17 cellular contexts compared by ENCODE assay signal in genomic region chr3:42529463-42529862, GRCh38. TPM values are rescaled to one million over a fixed set of nuclear protein-coding genes. Genes with fewer than 3 reads are reported as not detected.
DNase-seq lines count a peak whose midpoint lies in the region; ATAC-seq and TF ChIP-seq lines count a peak whose summit lies in the region.
"Had no signal": no experiment of that assay in that cellular context is flagged by ENCODE, and none has a peak within 500 bp of the region (broad histone marks: within the 10 kb centered on the region; RNA-seq: fewer than 3 reads in every experiment).

No MANE protein-coding gene starts in this region.

- H3K27ac Mint-ChIP-seq in activated CD4-positive, alpha-beta T cell treated with anti-CD3 and anti-CD28 coated beads, Interleukin-2, amount 10 ng/mL, durations not matched to agents 7 days and 5 days: peak overlapping the region; percentile 85

- H3K27me3 ChIP-seq in lower lobe of right lung (ENCODE audit: low read depth) (no peaks in the 10 kb centered on the region), ovary (no peaks in the 10 kb centered on the region)
- H3K27me3 ChIP-seq: dorsolateral prefrontal cortex, esophagus squamous epithelium, Peyer's patch had no signal

- peak in 1 of 2 donors; percentile 47 for ATAC-seq in lower lobe of right lung
- ATAC-seq: A549 had no signal

- H3K4me1 ChIP-seq in lower lobe of right lung: peaks cover 29% of the 10 kb centered on the region
- no peaks in the 10 kb centered on the region for H3K4me1 ChIP-seq in ovary (ENCODE audit: insufficient read depth)
- H3K4me1 ChIP-seq: A549, Peyer's patch had no signal

- H3K36me3 Mint-ChIP-seq in activated CD4-positive, alpha-beta T cell treated with anti-CD3 and anti-CD28 coated beads, Interleukin-2, amount 10 ng/mL, durations not matched to agents 7 days and 5 days (ENCODE audit: low read depth): peaks cover 40% of the 10 kb centered on the region

- H3K4me1 Mint-ChIP-seq in activated CD4-positive, alpha-beta T cell treated with anti-CD3 and anti-CD28 coated beads, Interleukin-2, amount 10 ng/mL, durations not matched to agents 7 days and 5 days: peaks cover 83% of the 10 kb centered on the region

- H3K9me3 Mint-ChIP-seq in activated CD4-positive, alpha-beta T cell treated with anti-CD3 and anti-CD28 coated beads, Interleukin-2, amount 10 ng/mL, durations not matched to agents 7 days and 5 days: peaks cover 5% of the 10 kb centered on the region

- in situ Hi-C loops in KBM-7 (cut with MboI; ENCODE audit: low pct_unique_long_range_greater_than_20kb, low sequenced_read_pairs): no loop called here

- intact Hi-C loops in lower lobe of right lung (cut with DNase I) (no loop called here), ovary (cut with DNase I) (no loop called here)

- TF ChIP-seq EP300 in ovary (IDR thresholded peaks at IDR 0.05): no peak

- H3K27me3 Mint-ChIP-seq in activated CD4-positive, alpha-beta T cell treated with anti-CD3 and anti-CD28 coated beads, Interleukin-2, amount 10 ng/mL, durations not matched to agents 7 days and 5 days: no peaks in the 10 kb centered on the region

- H3K27ac ChIP-seq in lower lobe of right lung: peak overlapping the region; percentile 56
- H3K27ac ChIP-seq in ovary: no peak overlapping the region
- H3K27ac ChIP-seq: A549, esophagus squamous epithelium, KMS-11, Peyer's patch, thoracic aorta had no signal

- POLR2A ChIA-PET in activated CD4-positive, alpha-beta T cell treated with anti-CD3 and anti-CD28 coated beads, Interleukin-2, amount 10 ng/mL, durations not matched to agents 7 days and 5 days (lab: Charles Lee): no interaction called here

- no peak overlapping the region for H3K4me3 ChIP-seq in lower lobe of right lung
- H3K4me3 ChIP-seq in ovary: no peak overlapping the region
- H3K4me3 ChIP-seq: A549, dorsolateral prefrontal cortex, esophagus squamous epithelium, Peyer's patch, thoracic aorta had no signal

- DNase-seq in activated CD4-positive, alpha-beta T cell treated with anti-CD3 and anti-CD28 coated beads, Interleukin-2, amount 10 ng/mL, durations not matched to agents 7 days and 5 days: peak; percentile 33
- no peak for DNase-seq in activated CD4-positive, alpha-beta T cell treated with anti-CD3 and anti-CD28 coated beads for 4 hours
- DNase-seq in KBM-7: peak; percentile 23
- peak; percentile 16 for DNase-seq in T-helper 22 cell (ENCODE audit: low read depth)
- DNase-seq in lower lobe of right lung: peak; percentile 47
- no peak for DNase-seq in inferior parietal cortex (ENCODE audit: extremely low spot score)
- no peak for DNase-seq in RPMI8226
- no peak for DNase-seq in ovary
- DNase-seq: activated CD4-positive, alpha-beta T cell treated with anti-CD3 and anti-CD28 coated beads for 48 hours; esophagus squamous epithelium; NCI-H187; NCI-H524 had no signal

- no peak for TF ChIP-seq CTCF in lower lobe of right lung (IDR thresholded peaks at IDR 0.05)
- TF ChIP-seq CTCF in ovary (IDR thresholded peaks at IDR 0.05): no peak

- H3K36me3 ChIP-seq in lower lobe of right lung: peaks cover 51% of the 10 kb centered on the region
- H3K36me3 ChIP-seq in ovary: no peaks in the 10 kb centered on the region
- H3K36me3 ChIP-seq: esophagus squamous epithelium, thoracic aorta had no signal

- WGBS in ovary, 3 donors: 90 to 99% (median 95%) methylated on average over 2 of the region's 2 CpGs

- peak overlapping the region; percentile 55 for H3K4me3 Mint-ChIP-seq in activated CD4-positive, alpha-beta T cell treated with anti-CD3 and anti-CD28 coated beads, Interleukin-2, amount 10 ng/mL, durations not matched to agents 7 days and 5 days

- CTCF ChIA-PET in activated CD4-positive, alpha-beta T cell treated with anti-CD3 and anti-CD28 coated beads, Interleukin-2, amount 10 ng/mL, durations not matched to agents 7 days and 5 days (lab: Charles Lee): interaction anchor here (0.6 kb wide), 1 partner anchor 200 kb away, joined by 3 read pairs; no protein-coding TSS in a partner anchor

- H3K9me3 ChIP-seq in lower lobe of right lung: no peaks in the 10 kb centered on the region
- H3K9me3 ChIP-seq in ovary: no peaks in the 10 kb centered on the region
- H3K9me3 ChIP-seq: A549, esophagus squamous epithelium, Peyer's patch, thoracic aorta had no signal

- TF ChIP-seq POLR2A in ovary (IDR thresholded peaks at IDR 0.05): no peak

RNA-seq across cellular contexts. Expression of gene VIPR1, which starts 27.0 kb away (rescaled TPM):
- 10 to 100 TPM; 19.9 to 21.3 TPM for total RNA-seq in activated CD4-positive, alpha-beta T cell treated with anti-CD3 and anti-CD28 coated beads, Interleukin-2, amount 10 ng/mL, durations not matched to agents 7 days and 5 days
- 212 TPM for total RNA-seq in lower lobe of right lung
- 1 to 10 TPM in 2 of 7 donors, under 1 TPM in 5; 0.12 to 2.0 (median 0.25) TPM for total RNA-seq in ovary
- 1 to 10 TPM in 1 of 2 donors, under 1 TPM in 1; 0.47 to 2.2 TPM for polyA plus RNA-seq in ovary

RNA-seq across cellular contexts. Expression of gene SEC22C, which starts 52.3 kb away (rescaled TPM):
- 10 to 100 TPM; 56.0 to 58.9 TPM for total RNA-seq in activated CD4-positive, alpha-beta T cell treated with anti-CD3 and anti-CD28 coated beads, Interleukin-2, amount 10 ng/mL, durations not matched to agents 7 days and 5 days
- total RNA-seq in lower lobe of right lung: 51.3 TPM
- 10 to 100 TPM; 33.7 to 68.5 (median 46.0) TPM for total RNA-seq in ovary
- polyA plus RNA-seq in ovary: 10 to 100 TPM; 31.4 to 53.7 TPM

Comparison
In these comparisons a context has a peak if more than half of its experiments do, and no peak if none do; other contexts are left out.
1. DNase-seq: peak in activated CD4-positive, alpha-beta T cell treated with anti-CD3 and anti-CD28 coated beads, Interleukin-2, amount 10 ng/mL, durations not matched to agents 7 days and 5 days (single experiment), KBM-7 (single experiment), T-helper 22 cell (single experiment) and lower lobe of right lung (single experiment); none in activated CD4-positive, alpha-beta T cell treated with anti-CD3 and anti-CD28 coated beads for 4 hours (0 of 2), inferior parietal cortex (single experiment), RPMI8226 (single experiment) and ovary (0 of 5).
2. RNA of gene VIPR1, which starts 27.0 kb away (total RNA-seq): 212 TPM in lower lobe of right lung (single experiment) and 19.9 to 21.3 TPM in activated CD4-positive, alpha-beta T cell treated with anti-CD3 and anti-CD28 coated beads, Interleukin-2, amount 10 ng/mL, durations not matched to agents 7 days and 5 days; 0.12 to 2.0 TPM in ovary; every median in the first group is over 4 times any median in the second.